In the genomic region with DNA sequence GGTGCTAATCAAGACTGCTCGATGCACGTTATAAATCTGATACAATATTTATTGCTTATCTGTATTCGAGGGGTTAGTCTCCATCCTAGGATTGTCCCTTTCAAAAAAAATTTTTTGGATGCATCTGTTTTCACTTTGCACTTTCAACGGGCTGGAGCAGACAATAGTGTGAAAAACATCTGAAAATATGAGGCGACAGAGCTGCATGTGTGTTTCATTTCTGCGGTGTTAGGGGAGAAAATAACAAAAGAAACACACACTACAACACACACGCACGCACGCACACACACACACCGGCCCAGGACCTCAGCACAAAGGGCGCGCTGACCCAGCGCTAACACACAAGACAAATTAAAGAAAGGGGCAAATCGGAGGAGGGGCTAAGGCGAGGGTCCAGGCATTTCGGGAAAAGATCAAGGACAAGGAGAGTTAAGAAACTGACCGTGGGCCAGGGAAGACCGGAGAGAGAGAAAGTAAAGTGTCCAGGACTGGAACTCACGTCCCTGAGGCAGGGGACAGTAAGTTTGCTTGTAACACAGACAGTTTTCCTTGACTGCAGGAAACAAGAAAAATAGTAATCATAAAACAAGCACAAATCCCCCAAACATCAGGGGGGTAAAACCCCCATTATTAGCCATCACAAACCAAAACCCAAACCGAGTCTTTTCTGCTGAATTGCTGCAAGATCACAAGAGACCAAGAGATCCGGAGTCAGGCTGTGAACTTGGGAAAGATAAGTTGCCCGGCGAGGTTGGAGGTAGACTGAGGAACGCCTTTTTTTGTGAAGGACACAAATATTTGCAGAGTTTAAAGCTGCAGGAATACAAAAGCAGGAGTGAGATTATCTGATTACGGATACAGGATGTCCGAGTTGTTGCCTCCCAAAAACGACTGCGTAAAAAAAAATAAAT, we compare ENCODE assay signal across 9 cellular contexts.
DNase-seq lines count a peak whose midpoint lies in the region; ATAC-seq and TF ChIP-seq lines count a peak whose summit lies in the region.
"Had no signal": no experiment of that assay in that cellular context is flagged by ENCODE, and none has a peak within 500 bp of the region (broad histone marks: within the 10 kb centered on the region; RNA-seq: fewer than 3 reads in every experiment).

No MANE protein-coding gene starts in this region.

- peaks cover 86% of the 10 kb centered on the region for H3K27me3 Mint-ChIP-seq in T-helper 1 cell treated with Interleukin-12 subunit alpha and Interleukin-12 subunit beta and Interleukin-4 antibody, amounts not matched to agents 30 μg/mL and 1 μg/mL, for 36 hours (ENCODE audit: low read depth)
- H3K27me3 Mint-ChIP-seq in WTC11 (ENCODE audit: low read depth), result peaks cover 94% of the 10 kb centered on the region
- H3K27me3 Mint-ChIP-seq in stimulated activated naive B cell treated with anti-CD40 and anti-IgM and Interleukin-4, amounts not matched to agents 10 μg/mL and 1 μg/mL and 100 μg/mL, for 72 hours, result peaks cover 63 to 73% of the 10 kb centered on the region in 2 donors

- H3K27ac Mint-ChIP-seq in T-helper 1 cell treated with Interleukin-12 subunit alpha and Interleukin-12 subunit beta and Interleukin-4 antibody, amounts not matched to agents 30 μg/mL and 1 μg/mL, for 36 hours, result no peak overlapping the region
- H3K27ac Mint-ChIP-seq in WTC11, result no peak overlapping the region
- H3K27ac Mint-ChIP-seq in stimulated activated naive B cell treated with anti-CD40 and anti-IgM and Interleukin-4, amounts not matched to agents 10 μg/mL and 1 μg/mL and 100 μg/mL, for 72 hours, result no peak overlapping the region

- TF ChIP-seq CTCF in WTC11 (IDR thresholded peaks at IDR 0.05) (no peak), GM10248 (IDR thresholded peaks at IDR 0.05; ENCODE audit: control extremely low read depth, extremely low read depth, low read depth, missing control alignments) (no peak)

- ATAC-seq in WTC11, result no peak
- no peak for ATAC-seq in stimulated activated naive B cell treated with anti-CD40 and anti-IgM and Interleukin-4, amounts not matched to agents 10 μg/mL and 1 μg/mL and 100 μg/mL, for 72 hours (replicated peaks)
- ATAC-seq in HG02759 (IDR thresholded peaks at IDR 0.05; ENCODE audit: unreplicated experiment), result no peak
- ATAC-seq in HG03097 (IDR thresholded peaks at IDR 0.05; ENCODE audit: low FRiP score, unreplicated experiment), result no peak

- POLR2A ChIA-PET in WTC11 (lab: Charles Lee) (interaction anchor here (0.6 kb wide), 1 partner anchor 414 kb away, joined by 3 read pairs; no protein-coding TSS in a partner anchor), GM10248 (lab: Yijun Ruan, JAX) (no interaction called here)

- CTCF ChIA-PET in WTC11 (lab: Charles Lee) (interaction anchor here (1.2 to 1.4 kb wide), 2 partner anchors 414 to 1039 kb away, joined by 4 to 6 read pairs; partner anchors contain the start of gene ISL1), GM10248 (lab: Yijun Ruan, JAX) (interaction anchor here (0.7 to 1.2 kb wide), 2 partner anchors 9 to 10 kb away, joined by 3 to 4 read pairs; no protein-coding TSS in a partner anchor)

- H3K36me3 Mint-ChIP-seq in T-helper 1 cell treated with Interleukin-12 subunit alpha and Interleukin-12 subunit beta and Interleukin-4 antibody, amounts not matched to agents 30 μg/mL and 1 μg/mL, for 36 hours (ENCODE audit: low read depth), result peaks cover 5% of the 10 kb centered on the region
- H3K36me3 Mint-ChIP-seq in WTC11, result no peaks in the 10 kb centered on the region
- peaks cover 0 to 1% of the 10 kb centered on the region in 2 donors for H3K36me3 Mint-ChIP-seq in stimulated activated naive B cell treated with anti-CD40 and anti-IgM and Interleukin-4, amounts not matched to agents 10 μg/mL and 1 μg/mL and 100 μg/mL, for 72 hours

- peak overlapping the region; percentile 76 for H3K4me3 Mint-ChIP-seq in T-helper 1 cell treated with Interleukin-12 subunit alpha and Interleukin-12 subunit beta and Interleukin-4 antibody, amounts not matched to agents 30 μg/mL and 1 μg/mL, for 36 hours
- peak overlapping the region; percentile 81 for H3K4me3 Mint-ChIP-seq in WTC11
- H3K4me3 Mint-ChIP-seq in stimulated activated naive B cell treated with anti-CD40 and anti-IgM and Interleukin-4, amounts not matched to agents 10 μg/mL and 1 μg/mL and 100 μg/mL, for 72 hours, result peak overlapping the region; percentile 67 to 73

- H3K9me3 Mint-ChIP-seq in T-helper 1 cell treated with Interleukin-12 subunit alpha and Interleukin-12 subunit beta and Interleukin-4 antibody, amounts not matched to agents 30 μg/mL and 1 μg/mL, for 36 hours, result no peaks in the 10 kb centered on the region
- H3K9me3 Mint-ChIP-seq in WTC11, result no peaks in the 10 kb centered on the region
- no peaks in the 10 kb centered on the region for H3K9me3 Mint-ChIP-seq in stimulated activated naive B cell treated with anti-CD40 and anti-IgM and Interleukin-4, amounts not matched to agents 10 μg/mL and 1 μg/mL and 100 μg/mL, for 72 hours

- DNase-seq in T-helper 1 cell (no peak), WTC11 (ENCODE audit: low spot score) (no peak), left kidney (ENCODE audit: low read depth, low spot score) (peak; percentile 41), GM10248 (ENCODE audit: extremely low spot score) (no peak)
- no peak for DNase-seq in stimulated activated naive B cell treated with anti-CD40 and anti-IgM and Interleukin-4, amounts not matched to agents 10 μg/mL and 1 μg/mL and 100 μg/mL, for 72 hours
- DNase-seq: KBM-7 had no signal

- peaks cover 29% of the 10 kb centered on the region for H3K4me1 Mint-ChIP-seq in T-helper 1 cell treated with Interleukin-12 subunit alpha and Interleukin-12 subunit beta and Interleukin-4 antibody, amounts not matched to agents 30 μg/mL and 1 μg/mL, for 36 hours (ENCODE audit: low read depth)
- H3K4me1 Mint-ChIP-seq in WTC11, result peaks cover 55% of the 10 kb centered on the region
- H3K4me1 Mint-ChIP-seq in stimulated activated naive B cell treated with anti-CD40 and anti-IgM and Interleukin-4, amounts not matched to agents 10 μg/mL and 1 μg/mL and 100 μg/mL, for 72 hours, result peaks cover 37 to 61% of the 10 kb centered on the region in 2 donors

TF ChIP-seq in WTC11, 78 proteins besides CTCF, POLR2A, EP300 and RAD21 (continues in another document):
- TF ChIP-seq HMGA2 (CRISPR knock-in tag; IDR thresholded peaks at IDR 0.05) (no peak), FOXJ3 (CRISPR knock-in tag; IDR thresholded peaks at IDR 0.05; ENCODE audit: borderline replicate concordance) (no peak), ZNF232 (CRISPR knock-in tag; IDR thresholded peaks at IDR 0.05) (no peak), NR2C2 (CRISPR knock-in tag; IDR thresholded peaks at IDR 0.05) (no peak), NFE2L1 (CRISPR knock-in tag; IDR thresholded peaks at IDR 0.05) (no peak), SP1 (CRISPR knock-in tag; conservative IDR thresholded peaks at IDR 0.05) (no peak), ZNF317 (CRISPR knock-in tag; IDR thresholded peaks at IDR 0.05; ENCODE audit: borderline replicate concordance, low read depth) (no peak), ZNF396 (CRISPR knock-in tag; IDR thresholded peaks at IDR 0.05; ENCODE audit: borderline replicate concordance) (no peak), ZSCAN18 (CRISPR knock-in tag; IDR thresholded peaks at IDR 0.05) (no peak)
- TF ChIP-seq, protein P1, sequence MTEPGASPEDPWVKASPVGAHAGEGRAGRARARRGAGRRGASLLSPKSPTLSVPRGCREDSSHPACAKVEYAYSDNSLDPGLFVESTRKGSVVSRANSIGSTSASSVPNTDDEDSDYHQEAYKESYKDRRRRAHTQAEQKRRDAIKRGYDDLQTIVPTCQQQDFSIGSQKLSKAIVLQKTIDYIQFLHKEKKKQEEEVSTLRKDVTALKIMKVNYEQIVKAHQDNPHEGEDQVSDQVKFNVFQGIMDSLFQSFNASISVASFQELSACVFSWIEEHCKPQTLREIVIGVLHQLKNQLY (CRISPR knock-in tag; IDR thresholded peaks at IDR 0.05), result no peak
- TF ChIP-seq, protein P2, sequence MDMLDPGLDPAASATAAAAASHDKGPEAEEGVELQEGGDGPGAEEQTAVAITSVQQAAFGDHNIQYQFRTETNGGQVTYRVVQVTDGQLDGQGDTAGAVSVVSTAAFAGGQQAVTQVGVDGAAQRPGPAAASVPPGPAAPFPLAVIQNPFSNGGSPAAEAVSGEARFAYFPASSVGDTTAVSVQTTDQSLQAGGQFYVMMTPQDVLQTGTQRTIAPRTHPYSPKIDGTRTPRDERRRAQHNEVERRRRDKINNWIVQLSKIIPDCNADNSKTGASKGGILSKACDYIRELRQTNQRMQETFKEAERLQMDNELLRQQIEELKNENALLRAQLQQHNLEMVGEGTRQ (CRISPR knock-in tag; IDR thresholded peaks at IDR 0.05), result no peak
- TF ChIP-seq, protein P3, sequence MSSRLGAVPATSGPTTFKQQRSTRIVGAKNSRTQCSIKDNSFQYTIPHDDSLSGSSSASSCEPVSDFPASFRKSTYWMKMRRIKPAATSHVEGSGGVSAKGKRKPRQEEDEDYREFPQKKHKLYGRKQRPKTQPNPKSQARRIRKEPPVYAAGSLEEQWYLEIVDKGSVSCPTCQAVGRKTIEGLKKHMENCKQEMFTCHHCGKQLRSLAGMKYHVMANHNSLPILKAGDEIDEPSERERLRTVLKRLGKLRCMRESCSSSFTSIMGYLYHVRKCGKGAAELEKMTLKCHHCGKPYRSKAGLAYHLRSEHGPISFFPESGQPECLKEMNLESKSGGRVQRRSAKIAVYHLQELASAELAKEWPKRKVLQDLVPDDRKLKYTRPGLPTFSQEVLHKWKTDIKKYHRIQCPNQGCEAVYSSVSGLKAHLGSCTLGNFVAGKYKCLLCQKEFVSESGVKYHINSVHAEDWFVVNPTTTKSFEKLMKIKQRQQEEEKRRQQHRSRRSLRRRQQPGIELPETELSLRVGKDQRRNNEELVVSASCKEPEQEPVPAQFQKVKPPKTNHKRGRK (CRISPR knock-in tag; IDR thresholded peaks at IDR 0.05; ENCODE audit: borderline replicate concordance), result no peak
